Comparison of ENCODE assay signal across 8 cellular contexts in genomic region chr12:11486623-11487444, GRCh38.
DNase-seq lines count a peak whose midpoint lies in the region; ATAC-seq and TF ChIP-seq lines count a peak whose summit lies in the region.

No MANE protein-coding gene starts in this region.

- peaks cover 5% of the 10 kb centered on the region for H3K27me3 ChIP-seq in AG04450 (ENCODE audit: control insufficient read depth, insufficient read depth, low read length)

- peaks cover 13% of the 10 kb centered on the region for H3K27me3 Mint-ChIP-seq in chondrocyte (ENCODE audit: low read depth)

- H3K9me3 ChIP-seq in AG04450 (ENCODE audit: control insufficient read depth, insufficient read depth, low read length): no peaks in the 10 kb centered on the region

- POLR2A ChIA-PET in AG04450 (lab: Yijun Ruan, JAX): interaction anchor here (0.6 kb wide), 1 partner anchor 256 kb away, joined by 4 read pairs; no protein-coding TSS in a partner anchor

- H3K27ac Mint-ChIP-seq in chondrocyte (ENCODE audit: unreplicated experiment): peak overlapping the region; percentile 18

- no peaks in the 10 kb centered on the region for H3K36me3 Mint-ChIP-seq in chondrocyte (ENCODE audit: low read depth)

- no peaks in the 10 kb centered on the region for H3K9me3 Mint-ChIP-seq in chondrocyte (ENCODE audit: low read depth)

- CTCF ChIA-PET in AG04450 (lab: Charles Lee): interaction anchor here (0.5 to 7.5 kb wide), 30 partner anchors 8 to 755 kb away, joined by 3 to 114 read pairs (median 4); partner anchors contain the start of gene SMIM10L1

- ATAC-seq in GM18868 (IDR thresholded peaks at IDR 0.05; ENCODE audit: unreplicated experiment) (peak; percentile 89), HG03354 (IDR thresholded peaks at IDR 0.05; ENCODE audit: poor library complexity, severe bottlenecking, unreplicated experiment) (peak; percentile 92), left lobe of liver (peak; percentile 100)

- no peak overlapping the region for H3K27ac ChIP-seq in AG04450 (ENCODE audit: low read depth, low read length)

- peaks cover 29% of the 10 kb centered on the region for H3K4me1 Mint-ChIP-seq in chondrocyte (ENCODE audit: low read depth)

- DNase-seq in AG04450 (ENCODE audit: low read depth, low spot score) (peak; percentile 62), NCI-H510A treated with DMSO at 0.1 percent for 48 hours (lab: John Stamatoyannopoulos, UW) (peak; percentile 89), chondrocyte (ENCODE audit: low spot score) (no peak), left lobe of liver (ENCODE audit: low spot score) (peak; percentile 77)
- peak; percentile 63 to 70 for DNase-seq in activated CD4-positive, alpha-beta T cell treated with anti-CD3 and anti-CD28 coated beads for 24 hours (ENCODE audit: low read depth in 2 of 2)
- peak; percentile 64 to 74 for DNase-seq in stimulated activated CD4-positive, alpha-beta T cell treated with anti-CD3 and anti-CD28 coated beads, Interleukin-4, amount 100 ng/mL, for 4 hours

- TF ChIP-seq CTCF in AG04450 (IDR thresholded peaks at IDR 0.05; ENCODE audit: low read depth, low read length) (peak; percentile 98), chondrocyte (IDR thresholded peaks at IDR 0.05) (peak; percentile 99)

- no peak overlapping the region for H3K4me3 ChIP-seq in AG04450 (ENCODE audit: low read depth, low read length)

- H3K4me3 Mint-ChIP-seq in chondrocyte (ENCODE audit: unreplicated experiment): peak overlapping the region; percentile 2
